In genomic region chr1:28517649-28517999, GRCh38 we compare ENCODE assay signal across 8 cellular contexts. TPM values are rescaled to one million over a fixed set of nuclear protein-coding genes. Genes with fewer than 3 reads are reported as not detected.
A peak's percentile ranks its signal among the peaks of the same experiment; 100 is the strongest.
DNase-seq lines count a peak whose midpoint lies in the region; ATAC-seq, FAIRE-seq and TF ChIP-seq lines count a peak whose summit lies in the region.

No MANE protein-coding gene starts in this region.

- H3K36me3 ChIP-seq in KOPT-K1 (ENCODE audit: insufficient read depth, low read length) (peaks cover 41% of the 10 kb centered on the region), K562 (ENCODE audit: control insufficient read depth, insufficient read depth, low read length) (peaks cover 35% of the 10 kb centered on the region; the same call in 2 of the 3 replicates), mesenchymal stem cell (ENCODE audit: control insufficient read depth in 1 of 2, insufficient read depth in 2 of 2, low read depth in 1 of 2, low read length in 2 of 2) (peaks cover 10 to 14% of the 10 kb centered on the region in 2 experiments)

- ATAC-seq in K562 (no peak), HG03175 (IDR thresholded peaks at IDR 0.05; ENCODE audit: unreplicated experiment) (no peak)

- H3K4me1 ChIP-seq in K562 (replicated peaks in 1 of 2; ENCODE audit: control insufficient read depth in 2 of 2, insufficient read depth in 2 of 2, low read length in 2 of 2) (peaks cover 46 to 47% of the 10 kb centered on the region in 2 experiments), mesenchymal stem cell (ENCODE audit: control insufficient read depth, insufficient read depth, low read depth, low read length) (peaks cover 18% of the 10 kb centered on the region)

- peak overlapping the region; percentile 95 for H3K27ac Mint-ChIP-seq in activated T-cell treated with anti-CD3 and anti-CD28 coated beads, Interleukin-2, amount 50 U/mL, for 24 hours

- H3K9ac ChIP-seq in K562 (ENCODE audit: insufficient read depth in 1 of 2, low read depth in 2 of 2, low read length in 2 of 2) (peak overlapping the region; percentile 93 to 98; a peak in 1 of 4 replicates), mesenchymal stem cell (ENCODE audit: low read length) (peak overlapping the region; percentile 86)

- peaks cover 27% of the 10 kb centered on the region for H4K20me1 ChIP-seq in K562 (replicated peaks; ENCODE audit: control insufficient read depth, insufficient read depth, low read length)

- TSS peak; percentile 72 for BruUV-seq in K562 (replicated peaks; lab: Mats Ljungman, UMichigan)

- no peaks in the 10 kb centered on the region for H3K27me3 Mint-ChIP-seq in activated T-cell treated with anti-CD3 and anti-CD28 coated beads, Interleukin-2, amount 50 U/mL, for 24 hours

- FAIRE-seq in K562 (lab: Jason Lieb, UNC): peak; percentile 23

- H2BK5ac ChIP-seq in mesenchymal stem cell (ENCODE audit: low read depth, low read length, poor library complexity, severe bottlenecking): no peak overlapping the region

- no peak overlapping the region for H4K91ac ChIP-seq in mesenchymal stem cell (ENCODE audit: low read length)

- H3K27me3 ChIP-seq in K562 (ENCODE audit: control insufficient read depth in 2 of 2, insufficient read depth in 2 of 2, low read length in 2 of 2) (no peaks in the 10 kb centered on the region), mesenchymal stem cell (ENCODE audit: control insufficient read depth in 1 of 2, insufficient read depth in 1 of 2, low read length in 2 of 2) (no peaks in the 10 kb centered on the region)

- H4K8ac ChIP-seq in mesenchymal stem cell (ENCODE audit: low read length): no peak overlapping the region

- H2BK12ac ChIP-seq in mesenchymal stem cell (ENCODE audit: low read length in 2 of 2): no peak overlapping the region

- H3K4ac ChIP-seq in mesenchymal stem cell (ENCODE audit: low read depth in 1 of 2, low read length in 2 of 2): no peak overlapping the region

- H3K9me1 ChIP-seq in K562 (ENCODE audit: control insufficient read depth, insufficient read depth, low read length): peaks cover 5% of the 10 kb centered on the region

- TF ChIP-seq RAD21 in K562 (CRISPR knock-in tag; conservative IDR thresholded peaks at IDR 0.05 in 1 of 2, IDR thresholded peaks at IDR 0.05 in 1 of 2): no peak

- no peak overlapping the region for H2AK5ac ChIP-seq in mesenchymal stem cell (ENCODE audit: low read length, severe bottlenecking)

- no peaks in the 10 kb centered on the region for H3K9me3 Mint-ChIP-seq in activated T-cell treated with anti-CD3 and anti-CD28 coated beads, Interleukin-2, amount 50 U/mL, for 24 hours

- peaks cover 57% of the 10 kb centered on the region for H3K36me3 Mint-ChIP-seq in activated T-cell treated with anti-CD3 and anti-CD28 coated beads, Interleukin-2, amount 50 U/mL, for 24 hours (ENCODE audit: low read depth)

- TF ChIP-seq POLR2A in K562 (conservative IDR thresholded peaks at IDR 0.05): no peak

- H3K79me1 ChIP-seq in mesenchymal stem cell (replicated peaks; ENCODE audit: low read length, poor library complexity, severe bottlenecking): peaks cover 15% of the 10 kb centered on the region

- CTCF ChIA-PET in K562 (lab: Yijun Ruan, JAX; ENCODE audit: low intra/inter-chr PET ratio): interaction anchor here (0.6 to 4.6 kb wide), 7 partner anchors 37 to 360 kb away, joined by 3 to 56 read pairs (median 4); no protein-coding TSS in a partner anchor

- 15% methylated on average over 7 of the region's 7 CpGs for WGBS in K562 (ENCODE audit: insufficient coverage, low coverage, missing lambda C conversion rate)
- 41% methylated on average over 6 of the region's 7 CpGs for WGBS in mesenchymal stem cell

- in situ Hi-C loops in K562 (cut with MboI): loop anchor here (5.0 kb wide), 1 partner anchor 85 kb away; no protein-coding TSS in a partner anchor

- H3K9me3 ChIP-seq in KOPT-K1 (ENCODE audit: insufficient read depth, low read length, poor library complexity, severe bottlenecking) (no peaks in the 10 kb centered on the region), K562 (replicated peaks; ENCODE audit: control insufficient read depth, insufficient read depth, low read depth, low read length) (no peaks in the 10 kb centered on the region), mesenchymal stem cell (ENCODE audit: control insufficient read depth, low read length) (no peaks in the 10 kb centered on the region)

- H3K4me2 ChIP-seq in K562 (ENCODE audit: insufficient read depth, low read length) (peak overlapping the region; percentile 67), mesenchymal stem cell (ENCODE audit: low read length, poor library complexity, severe bottlenecking) (peak overlapping the region; percentile 68)

- H3K14ac ChIP-seq in mesenchymal stem cell (ENCODE audit: low read length in 2 of 2): no peak overlapping the region

- no peak for TF ChIP-seq CTCF in K562 (IDR thresholded peaks at IDR 0.05 in 2 of 3, conservative IDR thresholded peaks at IDR 0.05 in 1 of 3; ENCODE audit: insufficient read depth in 2 of 3, low read depth in 1 of 3, low read length in 3 of 3)

- peaks cover 47% of the 10 kb centered on the region for H3K4me1 Mint-ChIP-seq in activated T-cell treated with anti-CD3 and anti-CD28 coated beads, Interleukin-2, amount 50 U/mL, for 24 hours (ENCODE audit: low read depth)

- H3K4me3 ChIP-seq in K562: peak overlapping the region; percentile 74
- H3K4me3 ChIP-seq in mesenchymal stem cell (ENCODE audit: insufficient read depth in 1 of 2, low read depth in 1 of 2, low read length in 2 of 2): peak overlapping the region in 1 of 2 experiments; percentile 92

- no peak overlapping the region for H2BK120ac ChIP-seq in mesenchymal stem cell (ENCODE audit: low read depth, low read length)

- no peak overlapping the region for H2BK15ac ChIP-seq in mesenchymal stem cell (ENCODE audit: low read depth, poor library complexity, severe bottlenecking)

- H3K27ac ChIP-seq in KOPT-K1 (ENCODE audit: low read depth, low read length, poor library complexity, severe bottlenecking): peak overlapping the region; percentile 82
- H3K27ac ChIP-seq in K562 (ENCODE audit: extremely low read depth, low read depth, low read length): peak overlapping the region; percentile 99
- no peak overlapping the region for H3K27ac ChIP-seq in mesenchymal stem cell (ENCODE audit: low read length, poor library complexity, severe bottlenecking)

- no peak overlapping the region for H3K18ac ChIP-seq in mesenchymal stem cell (ENCODE audit: low read depth in 1 of 2, low read length in 2 of 2)

- DNase-seq in activated T-cell treated with anti-CD3 and anti-CD28 coated beads, Interleukin-2, amount 50 U/mL, for 24 hours: peak; percentile 49
- DNase-seq in activated T-cell treated with anti-CD3 and anti-CD28 coated beads, Interleukin-2, amount 50 U/mL, for 48 hours: no peak
- peak in 1 of 4 experiments; percentile 52 for DNase-seq in K562 (ENCODE audit: extremely low read depth in 1 of 4, low spot score in 3 of 4)
- DNase-seq in mesenchymal stem cell: peak; percentile 82
- no peak for DNase-seq in COLO829 (ENCODE audit: low spot score)
- no peak for DNase-seq in cortex of kidney (lab: John Stamatoyannopoulos, UW)

- peak overlapping the region; percentile 83 for H3K4me3 Mint-ChIP-seq in activated T-cell treated with anti-CD3 and anti-CD28 coated beads, Interleukin-2, amount 50 U/mL, for 24 hours

- H3K23ac ChIP-seq in mesenchymal stem cell (ENCODE audit: low read length in 2 of 2): no peak overlapping the region

- H2AFZ ChIP-seq in K562 (ENCODE audit: low read depth, low read length) (no peak overlapping the region), mesenchymal stem cell (ENCODE audit: low read depth, low read length) (no peak overlapping the region)

- TF ChIP-seq EP300 in K562 (IDR thresholded peaks at IDR 0.05; ENCODE audit: low read length): no peak

- POLR2A ChIA-PET in K562 (lab: Yijun Ruan, JAX): interaction anchor here (0.6 to 13.0 kb wide), 6 partner anchors 8 to 386 kb away, joined by 3 to 201 read pairs (median 15); partner anchors contain the start of genes RCC1 and RNU11

- intact Hi-C loops in K562 (cut with micrococcal nuclease): loop anchor here (5.0 kb wide), 4 partner anchors 110 to 1025 kb away; partner anchors contain the start of genes PHACTR4 and WASF2

- H3K79me2 ChIP-seq in K562 (ENCODE audit: control insufficient read depth, insufficient read depth, low read length): peaks cover 45% of the 10 kb centered on the region

RNA-seq across cellular contexts. Expression of gene RCC1, which starts 11.8 kb away (rescaled TPM):
- 64.6 and 140 TPM in 2 replicates for total RNA-seq in K562 (2011; cell fraction: chromatin; rRNA removed; ENCODE audit: low replicate concordance)
- 103 and 112 TPM in 2 replicates for total RNA-seq in K562 (2011; cell fraction: nucleolus; rRNA removed)
- total RNA-seq in K562 (2011; cell fraction: nucleoplasm; rRNA removed): 79.6 and 82.3 TPM in 2 replicates
- total RNA-seq in K562 (2014; rRNA removed): 106 and 126 TPM in 2 replicates
- 96.5 and 107 TPM in 2 replicates for total RNA-seq in K562 (2014; rRNA removed; fragmentation: Illumina TruSeq; extraction: Trizol)
- 134 and 139 TPM in 2 replicates for total RNA-seq in K562 (2015; rRNA removed; fragmentation: Illumina TruSeq; extraction: Trizol)
- 126 and 149 TPM in 2 replicates for total RNA-seq in K562 (2021)
- polyA plus RNA-seq in K562 (2011; rRNA removed): 93.5 and 118 TPM in 2 replicates
- 87.8 and 89.2 TPM in 2 replicates for polyA plus RNA-seq in K562 (2011; cell fraction: cytosol; rRNA removed)
- 78.2 and 92.8 TPM in 2 replicates for polyA plus RNA-seq in K562 (2011; cell fraction: nucleus; rRNA removed)
- polyA plus RNA-seq in K562 (2012): 94.3 and 129 TPM in 2 replicates
- polyA plus RNA-seq in K562 (2014; fragmentation: Illumina TruSeq; extraction: Trizol): 187 and 202 TPM in 2 replicates
- polyA plus RNA-seq in K562 (2014; fragmentation: Nextera tagmentation; extraction: Ambion mirVana): 10 to 100 TPM; 16.4 to 28.1 TPM
- 142 TPM in 2 replicates for polyA plus RNA-seq in K562 (2014; rRNA removed)
- polyA minus RNA-seq in K562 (2011; rRNA and poly(A)+ RNA removed): 102 and 113 TPM in 2 replicates
- polyA minus RNA-seq in K562 (2011; cell fraction: cytosol; rRNA and poly(A)+ RNA removed): 61.3 and 61.4 TPM in 2 replicates
- polyA minus RNA-seq in K562 (2011; cell fraction: nucleus; rRNA and poly(A)+ RNA removed): 26.4 and 52.8 TPM in 2 replicates
- polyA plus RNA-seq in mesenchymal stem cell (2013, experiment 1 of 2): 13.0 TPM
- 13.9 TPM for polyA plus RNA-seq in mesenchymal stem cell (2013, experiment 2 of 2)

RNA-seq across cellular contexts. Expression of gene TRNAU1AP, which starts 35.3 kb away (rescaled TPM):
- 106 and 133 TPM in 2 replicates for total RNA-seq in K562 (2011; cell fraction: chromatin; rRNA removed; ENCODE audit: low replicate concordance)
- total RNA-seq in K562 (2011; cell fraction: nucleolus; rRNA removed): 72.0 and 74.4 TPM in 2 replicates
- total RNA-seq in K562 (2011; cell fraction: nucleoplasm; rRNA removed): 84.0 and 108 TPM in 2 replicates
- total RNA-seq in K562 (2014; rRNA removed) (34.9 and 35.1 TPM in 2 replicates), K562 (2014; rRNA removed; fragmentation: Illumina TruSeq; extraction: Trizol) (46.3 and 56.8 TPM in 2 replicates), K562 (2015; rRNA removed; fragmentation: Illumina TruSeq; extraction: Trizol) (30.4 and 36.0 TPM in 2 replicates), K562 (2021) (47.9 and 48.8 TPM in 2 replicates)
- polyA plus RNA-seq in K562 (2011; rRNA removed) (55.3 and 66.7 TPM in 2 replicates), K562 (2014; fragmentation: Illumina TruSeq; extraction: Trizol) (43.9 and 46.0 TPM in 2 replicates), K562 (2014; fragmentation: Nextera tagmentation; extraction: Ambion mirVana) (100 to 1,000 TPM in 1 of 2 experiments, 10 to 100 TPM in 1; 99.0 to 110 TPM), K562 (2014; rRNA removed) (38.0 and 41.8 TPM in 2 replicates)
- polyA plus RNA-seq in K562 (2011; cell fraction: cytosol; rRNA removed): 40.1 and 42.6 TPM in 2 replicates
- 59.0 and 59.1 TPM in 2 replicates for polyA plus RNA-seq in K562 (2011; cell fraction: nucleus; rRNA removed)
- 54.5 and 69.7 TPM in 2 replicates for polyA plus RNA-seq in K562 (2012)
- polyA minus RNA-seq in K562 (2011; rRNA and poly(A)+ RNA removed): 33.9 and 37.3 TPM in 2 replicates
- 9.9 and 14.7 TPM in 2 replicates for polyA minus RNA-seq in K562 (2011; cell fraction: cytosol; rRNA and poly(A)+ RNA removed)
- polyA minus RNA-seq in K562 (2011; cell fraction: nucleus; rRNA and poly(A)+ RNA removed): 14.0 and 30.0 TPM in 2 replicates
- 18.3 TPM for polyA plus RNA-seq in mesenchymal stem cell (2013, experiment 1 of 2)
- polyA plus RNA-seq in mesenchymal stem cell (2013, experiment 2 of 2): 16.2 TPM

Comparison
In these comparisons a context has a peak if more than half of its experiments do, and no peak if none do; other contexts are left out.
1. DNase-seq: peak in activated T-cell treated with anti-CD3 and anti-CD28 coated beads, Interleukin-2, amount 50 U/mL, for 24 hours (single experiment) and mesenchymal stem cell (single experiment); none in activated T-cell treated with anti-CD3 and anti-CD28 coated beads, Interleukin-2, amount 50 U/mL, for 48 hours (0 of 2), COLO829 (single experiment) and cortex of kidney (single experiment).